ENCODE assay signal across 1 cellular context in genomic region chr6:151494235-151494950, GRCh38.
TF ChIP-seq lines count a peak whose summit lies in the region.

No MANE protein-coding gene starts in this region.

TF ChIP-seq in HEK293, 187 proteins besides CTCF, POLR2A, EP300 and RAD21 (continued from another document):
- TF ChIP-seq, protein P1, sequence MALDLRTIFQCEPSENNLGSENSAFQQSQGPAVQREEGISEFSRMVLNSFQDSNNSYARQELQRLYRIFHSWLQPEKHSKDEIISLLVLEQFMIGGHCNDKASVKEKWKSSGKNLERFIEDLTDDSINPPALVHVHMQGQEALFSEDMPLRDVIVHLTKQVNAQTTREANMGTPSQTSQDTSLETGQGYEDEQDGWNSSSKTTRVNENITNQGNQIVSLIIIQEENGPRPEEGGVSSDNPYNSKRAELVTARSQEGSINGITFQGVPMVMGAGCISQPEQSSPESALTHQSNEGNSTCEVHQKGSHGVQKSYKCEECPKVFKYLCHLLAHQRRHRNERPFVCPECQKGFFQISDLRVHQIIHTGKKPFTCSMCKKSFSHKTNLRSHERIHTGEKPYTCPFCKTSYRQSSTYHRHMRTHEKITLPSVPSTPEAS (tag by site-specific recombination; IDR thresholded peaks at IDR 0.05): peak; percentile 77
- TF ChIP-seq ZFP69B (tag by site-specific recombination; IDR thresholded peaks at IDR 0.05): peak; percentile 69
- TF ChIP-seq, protein P2, sequence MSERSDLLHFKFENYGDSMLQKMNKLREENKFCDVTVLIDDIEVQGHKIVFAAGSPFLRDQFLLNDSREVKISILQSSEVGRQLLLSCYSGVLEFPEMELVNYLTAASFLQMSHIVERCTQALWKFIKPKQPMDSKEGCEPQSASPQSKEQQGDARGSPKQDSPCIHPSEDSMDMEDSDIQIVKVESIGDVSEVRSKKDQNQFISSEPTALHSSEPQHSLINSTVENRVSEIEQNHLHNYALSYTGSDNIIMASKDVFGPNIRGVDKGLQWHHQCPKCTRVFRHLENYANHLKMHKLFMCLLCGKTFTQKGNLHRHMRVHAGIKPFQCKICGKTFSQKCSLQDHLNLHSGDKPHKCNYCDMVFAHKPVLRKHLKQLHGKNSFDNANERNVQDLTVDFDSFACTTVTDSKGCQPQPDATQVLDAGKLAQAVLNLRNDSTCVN (tag by site-specific recombination; optimal IDR thresholded peaks at IDR 0.05): peak; percentile 60
- peak; percentile 73 for TF ChIP-seq ZNF335 (tag by site-specific recombination; conservative IDR thresholded peaks at IDR 0.05)
- TF ChIP-seq ZIC2 (tag by site-specific recombination; IDR thresholded peaks at IDR 0.05): no peak
- TF ChIP-seq ZEB2 (tag by site-specific recombination; IDR thresholded peaks at IDR 0.05): 0 out of 2 replicates have a peak, but pooled peaks have one; percentile 25
- TF ChIP-seq ZBTB20 (tag by site-specific recombination; IDR thresholded peaks at IDR 0.05): peak; percentile 44; the same call in 1 of the 2 replicates
